9 cellular contexts compared by ENCODE assay signal in the genomic region with DNA sequence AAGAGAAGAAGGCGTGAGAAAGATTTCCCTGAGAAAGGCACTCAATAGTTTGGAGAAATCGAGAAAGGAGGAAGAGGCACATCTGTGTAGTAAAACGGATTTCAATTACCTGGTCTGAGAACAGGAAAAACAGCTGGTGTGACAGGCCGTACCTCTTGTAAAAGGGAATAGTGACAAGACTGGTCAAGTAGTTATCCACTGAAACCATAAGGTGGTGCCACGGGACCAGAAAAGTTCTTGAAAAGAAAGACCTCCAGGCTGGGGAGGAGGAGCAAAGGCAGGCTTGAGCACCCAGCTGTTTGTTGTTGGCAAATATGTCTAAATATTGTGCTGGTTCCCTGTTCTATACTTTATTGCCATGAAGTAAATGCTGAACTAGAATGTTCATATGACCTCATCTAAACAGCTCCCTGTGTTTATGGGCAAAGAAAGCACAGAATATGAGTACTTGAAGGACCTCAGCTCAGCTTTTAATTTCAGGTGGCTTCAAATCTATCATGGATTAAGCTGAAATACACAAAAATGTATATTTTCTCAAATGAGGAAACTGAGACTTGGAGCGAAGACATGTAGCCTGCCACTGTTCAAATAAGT. TPM values are rescaled to one million over a fixed set of nuclear protein-coding genes. Genes with fewer than 3 reads are reported as not detected.
DNase-seq lines count a peak whose midpoint lies in the region; ATAC-seq and TF ChIP-seq lines count a peak whose summit lies in the region.
"Had no signal": no experiment of that assay in that cellular context is flagged by ENCODE, and none has a peak within 500 bp of the region (broad histone marks: within the 10 kb centered on the region; RNA-seq: fewer than 3 reads in every experiment).

No MANE protein-coding gene starts in this region.

- no peak overlapping the region for H3K27ac ChIP-seq in HEK293 (ENCODE audit: extremely low read depth, low read depth, low read length)

- H3K4me1 ChIP-seq in HEK293 (ENCODE audit: control insufficient read depth, insufficient read depth, low read length): peaks cover 8% of the 10 kb centered on the region

- peak; percentile 61 for TF ChIP-seq CTCF in HEK293 (tag by site-specific recombination; IDR thresholded peaks at IDR 0.05)

- ATAC-seq in stimulated activated naive CD8-positive, alpha-beta T cell treated with anti-CD3 and anti-CD28 coated beads, Interleukin-15, Interleukin-2, amounts not matched to agents 100 U/mL and 50 U/mL, for 24 hours: no peak
- no peak for ATAC-seq in natural killer cell treated with Interleukin-12 subunit alpha and Interleukin-12 subunit beta and Interleukin-15 and Interleukin-18, amount 100 ng/mL, for 72 hours

- H3K4me1 Mint-ChIP-seq in natural killer cell treated with Interleukin-12 subunit alpha and Interleukin-12 subunit beta and Interleukin-15 and Interleukin-18, amount 100 ng/mL, for 72 hours (ENCODE audit: low read depth in 2 of 2): no peaks in the 10 kb centered on the region
- H3K4me1 Mint-ChIP-seq: B cell had no signal

- DNase-seq in NCI-H2227 (lab: John Stamatoyannopoulos, UW; ENCODE audit: unreplicated experiment): peak; percentile 17
- no peak for DNase-seq in NCI-H2227 treated with DMSO at 0.1 percent for 48 hours (lab: John Stamatoyannopoulos, UW)
- peak; percentile 41 for DNase-seq in NCI-H524 treated with DMSO at 0.1 percent for 48 hours (lab: John Stamatoyannopoulos, UW)
- peak; percentile 20 for DNase-seq in fibroblast of the conjunctiva (ENCODE audit: low read depth)
- no peak for DNase-seq in stimulated activated naive CD8-positive, alpha-beta T cell treated with anti-CD3 and anti-CD28 coated beads, Interleukin-15, Interleukin-2, amounts not matched to agents 100 U/mL and 50 U/mL, for 24 hours
- no peak for DNase-seq in natural killer cell treated with Interleukin-12 subunit alpha and Interleukin-12 subunit beta and Interleukin-15 and Interleukin-18, amount 100 ng/mL, for 72 hours (ENCODE audit: low spot score)
- DNase-seq in globus pallidus (ENCODE audit: low spot score): no peak

- CTCF ChIA-PET in HEK293 (lab: Yijun Ruan, JAX): interaction anchor here (0.5 to 2.0 kb wide), 17 partner anchors 11 to 1274 kb away, joined by 3 to 13 read pairs (median 4); no protein-coding TSS in a partner anchor

- POLR2A ChIA-PET in HEK293 (lab: Yijun Ruan, JAX): no interaction called here

- H3K4me3 Mint-ChIP-seq in natural killer cell treated with Interleukin-12 subunit alpha and Interleukin-12 subunit beta and Interleukin-15 and Interleukin-18, amount 100 ng/mL, for 72 hours: no peak overlapping the region
- H3K4me3 Mint-ChIP-seq: B cell had no signal

- H3K4me3 ChIP-seq in HEK293 (ENCODE audit: low read depth, low read length): no peak overlapping the region

- H3K9me3 Mint-ChIP-seq in natural killer cell treated with Interleukin-12 subunit alpha and Interleukin-12 subunit beta and Interleukin-15 and Interleukin-18, amount 100 ng/mL, for 72 hours: no peaks in the 10 kb centered on the region

- H3K36me3 ChIP-seq in HEK293 (ENCODE audit: control insufficient read depth in 2 of 2, insufficient read depth in 1 of 2, low read length in 2 of 2): no peaks in the 10 kb centered on the region

- H3K27ac Mint-ChIP-seq in natural killer cell treated with Interleukin-12 subunit alpha and Interleukin-12 subunit beta and Interleukin-15 and Interleukin-18, amount 100 ng/mL, for 72 hours: no peak overlapping the region
- H3K27ac Mint-ChIP-seq: B cell had no signal

- no peaks in the 10 kb centered on the region for H3K36me3 Mint-ChIP-seq in natural killer cell treated with Interleukin-12 subunit alpha and Interleukin-12 subunit beta and Interleukin-15 and Interleukin-18, amount 100 ng/mL, for 72 hours

- H3K27me3 Mint-ChIP-seq in natural killer cell treated with Interleukin-12 subunit alpha and Interleukin-12 subunit beta and Interleukin-15 and Interleukin-18, amount 100 ng/mL, for 72 hours: peaks cover 11 to 31% of the 10 kb centered on the region in 2 donors

- H3K9me3 ChIP-seq in HEK293 (ENCODE audit: control insufficient read depth, insufficient read depth, low read depth, low read length): no peaks in the 10 kb centered on the region

TF ChIP-seq in HEK293, 187 proteins besides CTCF, POLR2A, EP300 and RAD21:
- peak; percentile 45; the same call in 1 of the 2 replicates for TF ChIP-seq TRIM28 (IDR thresholded peaks at IDR 0.05; ENCODE audit: borderline replicate concordance, low read length)
- peak; percentile 72; the same call in 1 of the 2 replicates for TF ChIP-seq ZNF664 (tag by site-specific recombination; IDR thresholded peaks at IDR 0.05)
- no peak for TF ChIP-seq KLF10 (tag by site-specific recombination; IDR thresholded peaks at IDR 0.05)
- peak; percentile 42; the same call in 1 of the 2 replicates for TF ChIP-seq ZBTB17 (tag by site-specific recombination; IDR thresholded peaks at IDR 0.05)
- no peak for TF ChIP-seq HOXA7 (CRISPR knock-in tag; IDR thresholded peaks at IDR 0.05; ENCODE audit: borderline replicate concordance)
- no peak for TF ChIP-seq ZNF114 (tag by site-specific recombination; IDR thresholded peaks at IDR 0.05)
- no peak for TF ChIP-seq ZNF2 (tag by site-specific recombination; IDR thresholded peaks at IDR 0.05)
- TF ChIP-seq GLIS1 (tag by site-specific recombination; IDR thresholded peaks at IDR 0.05): peak; percentile 39; the same call in 1 of the 2 replicates
- no peak for TF ChIP-seq ZNF37A (tag by site-specific recombination; IDR thresholded peaks at IDR 0.05)
- no peak for TF ChIP-seq ZNF138 (tag by site-specific recombination; IDR thresholded peaks at IDR 0.05; ENCODE audit: borderline replicate concordance)
- no peak for TF ChIP-seq RBAK (tag by site-specific recombination; IDR thresholded peaks at IDR 0.05)
- TF ChIP-seq ZNF654 (tag by site-specific recombination; IDR thresholded peaks at IDR 0.05; ENCODE audit: low read depth): peak; percentile 80

RNA-seq across cellular contexts. Expression of a gene that starts 4.0 kb away (rescaled TPM):
- total RNA-seq in natural killer cell treated with Interleukin-12 subunit alpha and Interleukin-12 subunit beta and Interleukin-15 and Interleukin-18, amount 100 ng/mL, for 72 hours: not detected
- total RNA-seq: B cell had no signal

RNA-seq across cellular contexts. Expression of a gene that starts 42.4 kb away (rescaled TPM):
- total RNA-seq in natural killer cell treated with Interleukin-12 subunit alpha and Interleukin-12 subunit beta and Interleukin-15 and Interleukin-18, amount 100 ng/mL, for 72 hours: not detected
- total RNA-seq: B cell had no signal

Comparison
In these comparisons a context has a peak if more than half of its experiments do, and no peak if none do; other contexts are left out.
1. DNase-seq: peak in NCI-H2227 (single experiment), NCI-H524 treated with DMSO at 0.1 percent for 48 hours (single experiment) and fibroblast of the conjunctiva (single experiment); none in NCI-H2227 treated with DMSO at 0.1 percent for 48 hours (single experiment), stimulated activated naive CD8-positive, alpha-beta T cell treated with anti-CD3 and anti-CD28 coated beads, Interleukin-15, Interleukin-2, amounts not matched to agents 100 U/mL and 50 U/mL, for 24 hours (single experiment), natural killer cell treated with Interleukin-12 subunit alpha and Interleukin-12 subunit beta and Interleukin-15 and Interleukin-18, amount 100 ng/mL, for 72 hours (single experiment) and globus pallidus (single experiment).